ENCODE assay signal across 18 cellular contexts in genomic region chr9:93244101-93244500, GRCh38.
"Had no signal": no experiment of that assay in that cellular context is flagged by ENCODE, and none has a peak within 500 bp of the region (broad histone marks: within the 10 kb centered on the region; RNA-seq: fewer than 3 reads in every experiment).

No MANE protein-coding gene starts in this region.

- H3K27ac ChIP-seq: adrenal gland, heart right ventricle, ovary, sigmoid colon had no signal

- H3K4me1 ChIP-seq: adrenal gland, sigmoid colon had no signal

- H3K27ac Mint-ChIP-seq: activated CD4-positive, alpha-beta T cell treated with anti-CD3 and anti-CD28 coated beads for 36 hours; activated naive CD4-positive, alpha-beta T cell treated with anti-CD3 and anti-CD28 coated beads, Interleukin-2, amount 50 U/mL, for 72 hours; dendritic cell treated with granulocyte-macrophage colony-stimulating factor and Interleukin-4, amounts not matched to agents 40 ng/mL and 50 ng/mL, for 4 days; stimulated activated effector memory CD8-positive, alpha-beta T cell treated with anti-CD3 and anti-CD28 coated beads, Interleukin-12 subunit alpha, Interleukin-12 subunit beta, amount 100 ng/mL, for 72 hours; T-helper 2 cell treated with Interferon-gamma antibody and Interleukin-4, amounts not matched to agents 5 μg/mL and 100 μg/mL, for 36 hours; WTC11 had no signal

- H3K9me3 ChIP-seq: adrenal gland, gastrocnemius medialis, heart right ventricle, mucosa of descending colon, ovary, sigmoid colon had no signal

- H3K36me3 Mint-ChIP-seq: activated naive CD4-positive, alpha-beta T cell treated with anti-CD3 and anti-CD28 coated beads, Interleukin-2, amount 50 U/mL, for 72 hours; naive B cell; stimulated activated effector memory CD8-positive, alpha-beta T cell treated with anti-CD3 and anti-CD28 coated beads, Interleukin-12 subunit alpha, Interleukin-12 subunit beta, amount 100 ng/mL, for 72 hours had no signal

- H3K36me3 ChIP-seq: adrenal gland, gastrocnemius medialis, ovary had no signal

- H3K27me3 ChIP-seq: adrenal gland, gastrocnemius medialis, heart right ventricle, ovary, sigmoid colon had no signal

- H3K4me1 Mint-ChIP-seq: activated CD4-positive, alpha-beta T cell treated with anti-CD3 and anti-CD28 coated beads for 36 hours had no signal

- H3K4me3 Mint-ChIP-seq: activated CD4-positive, alpha-beta T cell treated with anti-CD3 and anti-CD28 coated beads for 36 hours; dendritic cell treated with granulocyte-macrophage colony-stimulating factor and Interleukin-4, amounts not matched to agents 40 ng/mL and 50 ng/mL, for 4 days; naive B cell; stimulated activated effector memory CD8-positive, alpha-beta T cell treated with anti-CD3 and anti-CD28 coated beads, Interleukin-12 subunit alpha, Interleukin-12 subunit beta, amount 100 ng/mL, for 72 hours; T-helper 2 cell treated with Interferon-gamma antibody and Interleukin-4, amounts not matched to agents 5 μg/mL and 100 μg/mL, for 36 hours; WTC11 had no signal

- DNase-seq: activated CD4-positive, alpha-beta T cell treated with anti-CD3 and anti-CD28 coated beads for 36 hours; activated CD4-positive, alpha-beta T cell treated with anti-CD3 and anti-CD28 coated beads, Interleukin-2, amount 50 U/mL, for 48 hours; activated gamma-delta T cell treated with Interleukin-2 at 50 U/mL for 16 hours; effector CD8-positive, alpha-beta T cell; gastrocnemius medialis; heart right ventricle; left ventricle myocardium superior; naive B cell; ovary; sigmoid colon; stimulated activated CD4-positive, alpha-beta T cell treated with anti-CD3 and anti-CD28 coated beads, Interleukin-4, amount 100 ng/mL, for 24 hours had no signal

- ATAC-seq: activated CD4-positive, alpha-beta T cell treated with anti-CD3 and anti-CD28 coated beads for 36 hours; activated naive CD4-positive, alpha-beta T cell treated with anti-CD3 and anti-CD28 coated beads, Interleukin-2, amount 50 U/mL, for 72 hours; gastrocnemius medialis; heart right ventricle; left ventricle myocardium superior; stimulated activated effector memory CD8-positive, alpha-beta T cell treated with anti-CD3 and anti-CD28 coated beads, Interleukin-12 subunit alpha, Interleukin-12 subunit beta, amount 100 ng/mL, for 72 hours; WTC11 had no signal

- H3K27me3 Mint-ChIP-seq: activated CD4-positive, alpha-beta T cell treated with anti-CD3 and anti-CD28 coated beads for 36 hours had no signal

- H3K4me3 ChIP-seq: adrenal gland, gastrocnemius medialis, heart right ventricle, mucosa of descending colon, ovary, sigmoid colon had no signal

- H3K9me3 Mint-ChIP-seq: activated naive CD4-positive, alpha-beta T cell treated with anti-CD3 and anti-CD28 coated beads, Interleukin-2, amount 50 U/mL, for 72 hours; dendritic cell treated with granulocyte-macrophage colony-stimulating factor and Interleukin-4, amounts not matched to agents 40 ng/mL and 50 ng/mL, for 4 days; naive B cell; stimulated activated effector memory CD8-positive, alpha-beta T cell treated with anti-CD3 and anti-CD28 coated beads, Interleukin-12 subunit alpha, Interleukin-12 subunit beta, amount 100 ng/mL, for 72 hours; T-helper 2 cell treated with Interferon-gamma antibody and Interleukin-4, amounts not matched to agents 5 μg/mL and 100 μg/mL, for 36 hours; WTC11 had no signal
